In the genomic region with DNA sequence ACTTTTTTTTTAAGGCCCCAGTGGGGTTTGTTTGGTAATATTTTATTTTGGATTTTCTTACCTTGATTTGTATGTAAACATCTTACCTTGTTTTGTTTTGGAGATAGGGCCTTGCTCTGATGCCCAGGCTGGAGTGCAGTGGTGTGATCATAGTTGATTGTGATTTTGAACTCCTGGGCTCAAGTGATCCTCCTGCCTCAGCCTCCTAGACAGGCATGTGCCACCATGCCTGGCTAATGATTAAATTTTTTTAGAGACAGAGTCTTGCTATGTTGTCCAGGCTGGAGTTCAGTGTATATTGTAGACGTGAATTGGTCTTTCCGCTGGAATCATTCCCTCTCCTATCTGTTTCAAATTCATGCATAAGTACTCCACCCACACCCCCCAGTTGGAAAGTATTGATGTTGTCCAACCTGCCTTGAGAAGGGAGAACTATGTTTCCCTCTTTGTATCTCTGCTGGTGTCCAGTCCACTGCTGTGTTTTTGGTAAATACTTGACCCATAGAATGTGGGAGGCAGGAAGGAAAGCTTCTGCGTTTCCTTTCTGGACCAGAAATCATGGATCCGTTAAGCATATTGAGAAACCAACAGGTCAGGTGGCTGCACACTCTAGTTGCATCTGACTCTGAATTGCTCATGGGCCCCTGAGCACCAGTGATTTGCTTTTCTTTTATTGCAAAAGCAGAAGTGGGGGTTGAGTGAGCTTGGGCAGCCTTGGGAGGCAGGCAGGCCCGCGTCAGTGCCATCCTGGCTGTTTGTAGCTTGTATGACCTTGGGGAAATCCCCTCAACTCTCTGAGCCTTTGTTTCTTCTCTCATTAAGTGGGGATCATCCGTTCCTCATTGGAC, we compare ENCODE assay signal across 10 cellular contexts. TPM values are rescaled to one million over a fixed set of nuclear protein-coding genes. Genes with fewer than 3 reads are reported as not detected.
DNase-seq lines count a peak whose midpoint lies in the region; ATAC-seq and TF ChIP-seq lines count a peak whose summit lies in the region.
"Had no signal": no experiment of that assay in that cellular context is flagged by ENCODE, and none has a peak within 500 bp of the region (broad histone marks: within the 10 kb centered on the region; RNA-seq: fewer than 3 reads in every experiment).

No MANE protein-coding gene starts in this region.

- no peaks in the 10 kb centered on the region for H3F3A ChIP-seq in OCI-LY1 (ENCODE audit: insufficient read depth, low read length)

- no peaks in the 10 kb centered on the region for H4K20me1 ChIP-seq in OCI-LY1 (ENCODE audit: insufficient read depth, low read length)

- CTCF ChIA-PET in CD4-positive, alpha-beta T cell (lab: Charles Lee), result interaction anchor here (1.6 kb wide), 1 partner anchor 16 kb away, joined by 8 read pairs; no protein-coding TSS in a partner anchor

- peak overlapping the region; percentile 24; the same call in 1 of the 2 replicates for H3K9ac ChIP-seq in OCI-LY1 (ENCODE audit: low read length)

- TF ChIP-seq CTCF in CD4-positive, alpha-beta T cell (IDR thresholded peaks at IDR 0.05), result no peak
- TF ChIP-seq CTCF in OCI-LY1 (IDR thresholded peaks at IDR 0.05; ENCODE audit: low read length), result no peak

- no peaks in the 10 kb centered on the region for H3K79me2 ChIP-seq in OCI-LY1 (ENCODE audit: insufficient read depth, low read length)

- no peak overlapping the region for H3K27ac ChIP-seq in CD4-positive, alpha-beta T cell (ENCODE audit: low read depth, low read length)
- H3K27ac ChIP-seq in OCI-LY1 (ENCODE audit: low read depth, low read length, poor library complexity, severe bottlenecking) (peak overlapping the region; percentile 77), substantia nigra (ENCODE audit: low read depth, low read length, poor library complexity, severe bottlenecking) (no peak overlapping the region)

- H3K36me3 Mint-ChIP-seq in CD4-positive, alpha-beta T cell (ENCODE audit: low read depth), result no peaks in the 10 kb centered on the region

- no peaks in the 10 kb centered on the region for H3K9me3 ChIP-seq in CD4-positive, alpha-beta T cell (ENCODE audit: control insufficient read depth, low read length)
- H3K9me3 ChIP-seq in OCI-LY1 (ENCODE audit: low read length), result no peaks in the 10 kb centered on the region

- no peaks in the 10 kb centered on the region for H3K27me3 ChIP-seq in CD4-positive, alpha-beta T cell (ENCODE audit: control insufficient read depth, insufficient read depth, low read length)
- H3K27me3 ChIP-seq in OCI-LY1 (ENCODE audit: insufficient read depth, low read length), result no peaks in the 10 kb centered on the region

- intact Hi-C loops in CD4-positive, alpha-beta T cell (cut with DNase I, micrococcal nuclease), result loop anchor here in 1 of 2 experiments (2.0 kb wide), 2 partner anchors 16 to 406 kb away; no protein-coding TSS in a partner anchor

- no peak for DNase-seq in CD4-positive, alpha-beta T cell
- DNase-seq in kidney tubule cell (ENCODE audit: low spot score) (peak; percentile 75), substantia nigra (lab: John Stamatoyannopoulos, UW) (no peak), globus pallidus (ENCODE audit: low spot score) (no peak)
- DNase-seq in stimulated activated CD4-positive, alpha-beta T cell treated with anti-CD3 and anti-CD28 coated beads, Interleukin-2, amount 100 ng/mL, for 48 hours, result no peak
- DNase-seq: activated T-cell treated with anti-CD3 and anti-CD28 coated beads, Interleukin-2, amount 50 U/mL, for 4 hours; NCI-H748 treated with DMSO at 0.1 percent for 48 hours had no signal

- H2AFZ ChIP-seq in OCI-LY1 (ENCODE audit: low read length), result no peak overlapping the region

- ATAC-seq in CD4-positive, alpha-beta T cell (ENCODE audit: poor library complexity), result peak; percentile 70
- ATAC-seq in GM19467 (IDR thresholded peaks at IDR 0.05; ENCODE audit: unreplicated experiment) (peak; percentile 54), GM19397 (IDR thresholded peaks at IDR 0.05; ENCODE audit: unreplicated experiment) (no peak)

- peak overlapping the region; percentile 32 for H3K4me2 ChIP-seq in OCI-LY1 (ENCODE audit: low read length)

- H3K36me3 ChIP-seq in OCI-LY1 (ENCODE audit: insufficient read depth, low read length), result no peaks in the 10 kb centered on the region

- H3K4me1 Mint-ChIP-seq in CD4-positive, alpha-beta T cell (ENCODE audit: low read depth), result peaks cover 9% of the 10 kb centered on the region

- no peak overlapping the region for H3K27ac Mint-ChIP-seq in CD4-positive, alpha-beta T cell

- no peaks in the 10 kb centered on the region for H3K27me3 Mint-ChIP-seq in CD4-positive, alpha-beta T cell

- H3K4me1 ChIP-seq in OCI-LY1 (ENCODE audit: insufficient read depth, low read length, severe bottlenecking), result peaks cover 32% of the 10 kb centered on the region

- H3K9me3 Mint-ChIP-seq in CD4-positive, alpha-beta T cell, result no peaks in the 10 kb centered on the region
- H3K9me3 Mint-ChIP-seq: activated T-cell treated with anti-CD3 and anti-CD28 coated beads, Interleukin-2, amount 50 U/mL, for 4 hours had no signal

- POLR2A ChIA-PET in CD4-positive, alpha-beta T cell (lab: Charles Lee), result interaction anchor here (1.9 kb wide), 1 partner anchor 16 kb away, joined by 9 read pairs; no protein-coding TSS in a partner anchor

- H3K9me2 ChIP-seq in OCI-LY1 (ENCODE audit: low read depth, low read length), result no peaks in the 10 kb centered on the region

- H3K4me3 Mint-ChIP-seq in CD4-positive, alpha-beta T cell, result no peak overlapping the region
- H3K4me3 Mint-ChIP-seq: activated T-cell treated with anti-CD3 and anti-CD28 coated beads, Interleukin-2, amount 50 U/mL, for 4 hours had no signal

- peak overlapping the region; percentile 26 for H3K4me3 ChIP-seq in OCI-LY1 (ENCODE audit: low read depth, low read length, poor library complexity, severe bottlenecking)

RNA-seq across cellular contexts. Expression of gene RMI2, which starts 25.0 kb away (rescaled TPM):
- 1 to 10 TPM; 1.3 to 1.5 TPM for total RNA-seq in CD4-positive, alpha-beta T cell
